ENCODE assay signal across 7 cellular contexts in the genomic region with DNA sequence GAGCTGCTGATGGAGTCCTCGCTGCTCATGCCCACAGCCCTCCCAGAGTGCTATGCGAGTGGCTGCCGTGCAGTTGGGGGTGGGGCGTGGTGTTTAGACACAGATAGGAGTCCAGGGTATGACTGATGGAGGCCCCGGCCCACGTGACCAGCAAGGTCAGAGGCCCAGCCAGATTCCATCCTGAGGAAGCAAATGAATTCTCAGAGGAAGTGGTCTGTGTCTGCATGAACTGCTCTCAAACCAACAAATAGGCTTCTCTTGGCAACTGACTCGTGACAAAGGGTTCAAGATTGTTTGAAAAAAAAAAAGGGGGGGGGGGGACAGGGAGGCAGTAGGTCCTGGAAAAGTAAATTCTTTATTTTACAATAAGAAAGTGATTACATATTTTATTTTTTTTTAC. TPM values are rescaled to one million over a fixed set of nuclear protein-coding genes. Genes with fewer than 3 reads are reported as not detected.
DNase-seq lines count a peak whose midpoint lies in the region; TF ChIP-seq lines count a peak whose summit lies in the region.
"Not testable (repeated sequence)": the region's sequence is repeated elsewhere in the genome, so short reads cannot be mapped to it uniquely, and the experiment has no call there.

No MANE protein-coding gene starts in this region.

- DNase-seq in EH (ENCODE audit: low read depth) (peak; percentile 3), ELR (ENCODE audit: low read depth) (peak; percentile 1), SK-N-DZ (ENCODE audit: low spot score) (peak; percentile 2), amniotic epithelial cell (ENCODE audit: low read depth) (peak; percentile 60), choroid plexus epithelial cell (ENCODE audit: low read depth) (peak; percentile 12), kidney tubule cell (ENCODE audit: low spot score) (peak; percentile 0), retina (peak; percentile 0)

- H3K4me3 ChIP-seq in choroid plexus epithelial cell (ENCODE audit: low read depth, low read length) = not testable (repeated sequence)

- not testable (repeated sequence) for TF ChIP-seq CTCF in choroid plexus epithelial cell (conservative IDR thresholded peaks at IDR 0.05; ENCODE audit: low read depth, low read length)

RNA-seq across cellular contexts. Expression of a gene that starts 46.8 kb away (rescaled TPM):
- 2.4 and 2.5 TPM in 2 replicates for polyA plus RNA-seq in SK-N-DZ (2014; cell fraction: cytosol; rRNA removed)
- polyA plus RNA-seq in SK-N-DZ (2014; cell fraction: nucleus; rRNA removed) = 13.5 and 15.4 TPM in 2 replicates

Comparison
In these comparisons a context has a peak if more than half of its experiments do, and no peak if none do; other contexts are left out.
1. DNase-seq: peak in every context shown above with its lines; median percentile 60 in amniotic epithelial cell; 12 in choroid plexus epithelial cell; 3 in EH; 2 in SK-N-DZ; 1 in ELR; 0 in kidney tubule cell; 0 in retina.